Comparison of ENCODE assay signal across 1 cellular context in genomic region chrX:13008851-13009250, GRCh38.
TF ChIP-seq lines count a peak whose summit lies in the region.

No MANE protein-coding gene starts in this region.

TF ChIP-seq in GM23338, 12 proteins besides CTCF, POLR2A, EP300 and RAD21:
- no peak for TF ChIP-seq JUNB (IDR thresholded peaks at IDR 0.05; ENCODE audit: unreplicated experiment)
- TF ChIP-seq, protein P1, sequence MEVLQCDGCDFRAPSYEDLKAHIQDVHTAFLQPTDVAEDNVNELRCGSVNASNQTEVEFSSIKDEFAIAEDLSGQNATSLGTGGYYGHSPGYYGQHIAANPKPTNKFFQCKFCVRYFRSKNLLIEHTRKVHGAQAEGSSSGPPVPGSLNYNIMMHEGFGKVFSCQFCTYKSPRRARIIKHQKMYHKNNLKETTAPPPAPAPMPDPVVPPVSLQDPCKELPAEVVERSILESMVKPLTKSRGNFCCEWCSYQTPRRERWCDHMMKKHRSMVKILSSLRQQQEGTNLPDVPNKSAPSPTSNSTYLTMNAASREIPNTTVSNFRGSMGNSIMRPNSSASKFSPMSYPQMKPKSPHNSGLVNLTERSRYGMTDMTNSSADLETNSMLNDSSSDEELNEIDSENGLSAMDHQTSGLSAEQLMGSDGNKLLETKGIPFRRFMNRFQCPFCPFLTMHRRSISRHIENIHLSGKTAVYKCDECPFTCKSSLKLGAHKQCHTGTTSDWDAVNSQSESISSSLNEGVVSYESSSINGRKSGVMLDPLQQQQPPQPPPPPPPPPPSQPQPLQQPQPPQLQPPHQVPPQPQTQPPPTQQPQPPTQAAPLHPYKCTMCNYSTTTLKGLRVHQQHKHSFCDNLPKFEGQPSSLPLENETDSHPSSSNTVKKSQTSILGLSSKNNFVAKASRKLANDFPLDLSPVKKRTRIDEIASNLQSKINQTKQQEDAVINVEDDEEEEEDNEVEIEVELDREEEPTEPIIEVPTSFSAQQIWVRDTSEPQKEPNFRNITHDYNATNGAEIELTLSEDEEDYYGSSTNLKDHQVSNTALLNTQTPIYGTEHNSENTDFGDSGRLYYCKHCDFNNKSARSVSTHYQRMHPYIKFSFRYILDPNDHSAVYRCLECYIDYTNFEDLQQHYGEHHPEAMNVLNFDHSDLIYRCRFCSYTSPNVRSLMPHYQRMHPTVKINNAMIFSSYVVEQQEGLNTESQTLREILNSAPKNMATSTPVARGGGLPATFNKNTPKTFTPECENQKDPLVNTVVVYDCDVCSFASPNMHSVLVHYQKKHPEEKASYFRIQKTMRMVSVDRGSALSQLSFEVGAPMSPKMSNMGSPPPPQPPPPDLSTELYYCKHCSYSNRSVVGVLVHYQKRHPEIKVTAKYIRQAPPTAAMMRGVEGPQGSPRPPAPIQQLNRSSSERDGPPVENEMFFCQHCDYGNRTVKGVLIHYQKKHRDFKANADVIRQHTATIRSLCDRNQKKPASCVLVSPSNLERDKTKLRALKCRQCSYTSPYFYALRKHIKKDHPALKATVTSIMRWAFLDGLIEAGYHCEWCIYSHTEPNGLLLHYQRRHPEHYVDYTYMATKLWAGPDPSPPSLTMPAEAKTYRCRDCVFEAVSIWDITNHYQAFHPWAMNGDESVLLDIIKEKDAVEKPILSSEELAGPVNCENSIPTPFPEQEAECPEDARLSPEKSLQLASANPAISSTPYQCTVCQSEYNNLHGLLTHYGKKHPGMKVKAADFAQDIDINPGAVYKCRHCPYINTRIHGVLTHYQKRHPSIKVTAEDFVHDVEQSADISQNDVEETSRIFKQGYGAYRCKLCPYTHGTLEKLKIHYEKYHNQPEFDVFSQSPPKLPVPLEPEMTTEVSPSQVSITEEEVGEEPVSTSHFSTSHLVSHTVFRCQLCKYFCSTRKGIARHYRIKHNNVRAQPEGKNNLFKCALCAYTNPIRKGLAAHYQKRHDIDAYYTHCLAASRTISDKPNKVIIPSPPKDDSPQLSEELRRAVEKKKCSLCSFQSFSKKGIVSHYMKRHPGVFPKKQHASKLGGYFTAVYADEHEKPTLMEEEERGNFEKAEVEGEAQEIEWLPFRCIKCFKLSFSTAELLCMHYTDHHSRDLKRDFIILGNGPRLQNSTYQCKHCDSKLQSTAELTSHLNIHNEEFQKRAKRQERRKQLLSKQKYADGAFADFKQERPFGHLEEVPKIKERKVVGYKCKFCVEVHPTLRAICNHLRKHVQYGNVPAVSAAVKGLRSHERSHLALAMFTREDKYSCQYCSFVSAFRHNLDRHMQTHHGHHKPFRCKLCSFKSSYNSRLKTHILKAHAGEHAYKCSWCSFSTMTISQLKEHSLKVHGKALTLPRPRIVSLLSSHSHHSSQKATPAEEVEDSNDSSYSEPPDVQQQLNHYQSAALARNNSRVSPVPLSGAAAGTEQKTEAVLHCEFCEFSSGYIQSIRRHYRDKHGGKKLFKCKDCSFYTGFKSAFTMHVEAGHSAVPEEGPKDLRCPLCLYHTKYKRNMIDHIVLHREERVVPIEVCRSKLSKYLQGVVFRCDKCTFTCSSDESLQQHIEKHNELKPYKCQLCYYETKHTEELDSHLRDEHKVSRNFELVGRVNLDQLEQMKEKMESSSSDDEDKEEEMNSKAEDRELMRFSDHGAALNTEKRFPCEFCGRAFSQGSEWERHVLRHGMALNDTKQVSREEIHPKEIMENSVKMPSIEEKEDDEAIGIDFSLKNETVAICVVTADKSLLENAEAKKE (CRISPR knock-in tag; IDR thresholded peaks at IDR 0.05): no peak
- no peak for TF ChIP-seq CREB1 (CRISPR knock-in tag; IDR thresholded peaks at IDR 0.05; ENCODE audit: low read depth)
- TF ChIP-seq ZNF331 (CRISPR knock-in tag; IDR thresholded peaks at IDR 0.05; ENCODE audit: low read depth): no peak
- no peak for TF ChIP-seq EZH2phosphoT487 (IDR thresholded peaks at IDR 0.05; ENCODE audit: unreplicated experiment)
- TF ChIP-seq NANOG (IDR thresholded peaks at IDR 0.05; ENCODE audit: borderline replicate concordance): no peak
- TF ChIP-seq, protein P2, sequence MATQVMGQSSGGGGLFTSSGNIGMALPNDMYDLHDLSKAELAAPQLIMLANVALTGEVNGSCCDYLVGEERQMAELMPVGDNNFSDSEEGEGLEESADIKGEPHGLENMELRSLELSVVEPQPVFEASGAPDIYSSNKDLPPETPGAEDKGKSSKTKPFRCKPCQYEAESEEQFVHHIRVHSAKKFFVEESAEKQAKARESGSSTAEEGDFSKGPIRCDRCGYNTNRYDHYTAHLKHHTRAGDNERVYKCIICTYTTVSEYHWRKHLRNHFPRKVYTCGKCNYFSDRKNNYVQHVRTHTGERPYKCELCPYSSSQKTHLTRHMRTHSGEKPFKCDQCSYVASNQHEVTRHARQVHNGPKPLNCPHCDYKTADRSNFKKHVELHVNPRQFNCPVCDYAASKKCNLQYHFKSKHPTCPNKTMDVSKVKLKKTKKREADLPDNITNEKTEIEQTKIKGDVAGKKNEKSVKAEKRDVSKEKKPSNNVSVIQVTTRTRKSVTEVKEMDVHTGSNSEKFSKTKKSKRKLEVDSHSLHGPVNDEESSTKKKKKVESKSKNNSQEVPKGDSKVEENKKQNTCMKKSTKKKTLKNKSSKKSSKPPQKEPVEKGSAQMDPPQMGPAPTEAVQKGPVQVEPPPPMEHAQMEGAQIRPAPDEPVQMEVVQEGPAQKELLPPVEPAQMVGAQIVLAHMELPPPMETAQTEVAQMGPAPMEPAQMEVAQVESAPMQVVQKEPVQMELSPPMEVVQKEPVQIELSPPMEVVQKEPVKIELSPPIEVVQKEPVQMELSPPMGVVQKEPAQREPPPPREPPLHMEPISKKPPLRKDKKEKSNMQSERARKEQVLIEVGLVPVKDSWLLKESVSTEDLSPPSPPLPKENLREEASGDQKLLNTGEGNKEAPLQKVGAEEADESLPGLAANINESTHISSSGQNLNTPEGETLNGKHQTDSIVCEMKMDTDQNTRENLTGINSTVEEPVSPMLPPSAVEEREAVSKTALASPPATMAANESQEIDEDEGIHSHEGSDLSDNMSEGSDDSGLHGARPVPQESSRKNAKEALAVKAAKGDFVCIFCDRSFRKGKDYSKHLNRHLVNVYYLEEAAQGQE (IDR thresholded peaks at IDR 0.05; ENCODE audit: unreplicated experiment): no peak
- no peak for TF ChIP-seq POLR2AphosphoS5 (IDR thresholded peaks at IDR 0.05; ENCODE audit: low read depth)
- no peak for TF ChIP-seq ZNF114 (CRISPR knock-in tag; IDR thresholded peaks at IDR 0.05)
- TF ChIP-seq EZH2 (IDR thresholded peaks at IDR 0.05; ENCODE audit: low read depth, unreplicated experiment): no peak
- TF ChIP-seq STAT1 (IDR thresholded peaks at IDR 0.05; ENCODE audit: unreplicated experiment): no peak
- no peak for TF ChIP-seq ETS1 (IDR thresholded peaks at IDR 0.05)
